8 cellular contexts compared by ENCODE assay signal in the genomic region with DNA sequence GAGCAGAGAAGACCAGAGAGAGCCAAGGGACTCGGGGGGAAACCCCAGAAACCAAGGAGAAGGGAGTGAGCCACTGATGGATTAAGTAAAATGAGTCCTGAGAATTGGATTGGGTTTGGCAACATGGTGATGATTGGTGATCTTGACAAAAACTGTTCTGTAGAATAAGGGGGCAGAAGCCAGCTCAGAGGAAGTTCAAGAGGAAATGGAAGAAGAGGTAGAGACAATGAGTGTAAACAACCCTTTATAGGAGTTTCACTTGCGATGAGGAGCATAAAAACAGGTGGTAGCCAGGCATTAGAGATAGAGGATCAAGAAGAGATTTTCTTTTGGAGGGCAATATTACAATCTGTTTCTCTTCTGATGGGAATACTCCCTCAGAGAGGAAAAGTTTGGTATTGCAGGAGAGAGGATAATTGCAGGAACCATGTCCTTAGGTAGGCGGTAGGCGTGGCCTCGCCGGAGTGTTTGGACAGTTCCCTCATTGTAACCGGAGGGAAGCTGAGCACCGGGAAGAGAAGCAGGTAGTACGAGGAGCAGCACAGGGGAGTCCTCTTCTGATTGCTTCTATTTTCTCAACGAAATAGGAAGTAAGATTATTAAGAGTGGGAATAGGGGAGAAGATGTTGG.
A peak's percentile ranks its signal among the peaks of the same experiment; 100 is the strongest.
DNase-seq lines count a peak whose midpoint lies in the region; ATAC-seq, FAIRE-seq and TF ChIP-seq lines count a peak whose summit lies in the region.
"Had no signal": no experiment of that assay in that cellular context is flagged by ENCODE, and none has a peak within 500 bp of the region (broad histone marks: within the 10 kb centered on the region; RNA-seq: fewer than 3 reads in every experiment).

No MANE protein-coding gene starts in this region.

- H3K4me2 ChIP-seq in MM.1S (ENCODE audit: low read depth, low read length) (peak overlapping the region; percentile 73), parathyroid adenoma (ENCODE audit: low read length) (peak overlapping the region; percentile 30)

- H3K9me3 ChIP-seq in MM.1S (replicated peaks; ENCODE audit: insufficient read depth, low read length), result no peaks in the 10 kb centered on the region
- no peaks in the 10 kb centered on the region for H3K9me3 ChIP-seq in parathyroid adenoma (ENCODE audit: control insufficient read depth, low read length)

- H3K27me3 ChIP-seq in MM.1S (replicated peaks; ENCODE audit: insufficient read depth, low read length) (no peaks in the 10 kb centered on the region), bronchial epithelial cell (ENCODE audit: control insufficient read depth, insufficient read depth, low read length) (no peaks in the 10 kb centered on the region), parathyroid adenoma (ENCODE audit: control insufficient read depth, insufficient read depth, low read length) (no peaks in the 10 kb centered on the region)

- H3K4me3 ChIP-seq in GM12865 (ENCODE audit: low read depth, low read length) (no peak overlapping the region), MM.1S (ENCODE audit: low read length) (peak overlapping the region; percentile 57), bronchial epithelial cell (ENCODE audit: low read depth, low read length) (no peak overlapping the region), parathyroid adenoma (ENCODE audit: low read depth, low read length) (no peak overlapping the region)

- H3K36me3 Mint-ChIP-seq in effector memory CD8-positive, alpha-beta T cell (ENCODE audit: insufficient read depth), result no peaks in the 10 kb centered on the region

- H3F3A ChIP-seq in MM.1S (ENCODE audit: insufficient read depth, low read length), result peaks cover 4% of the 10 kb centered on the region; the same call in 1 of the 2 replicates

- no peaks in the 10 kb centered on the region for H3K9me3 Mint-ChIP-seq in effector memory CD8-positive, alpha-beta T cell

- H3K9ac ChIP-seq in MM.1S (ENCODE audit: low read length) (peak overlapping the region; percentile 18; the same call in 1 of the 2 replicates), parathyroid adenoma (no peak overlapping the region)

- no peaks in the 10 kb centered on the region for H3K27me3 Mint-ChIP-seq in effector memory CD8-positive, alpha-beta T cell

- H3K79me2 ChIP-seq in MM.1S (ENCODE audit: low read length) (peaks cover 37% of the 10 kb centered on the region), parathyroid adenoma (no peaks in the 10 kb centered on the region)

- no peak for ATAC-seq in effector memory CD8-positive, alpha-beta T cell (replicated peaks)
- ATAC-seq in stimulated activated naive CD8-positive, alpha-beta T cell treated with anti-CD3 and anti-CD28 coated beads, Interleukin-15, Interleukin-2, amounts not matched to agents 100 U/mL and 50 U/mL, for 24 hours, result no peak

- H3K27ac Mint-ChIP-seq in effector memory CD8-positive, alpha-beta T cell, result no peak overlapping the region

- no peak overlapping the region for H3K4me3 Mint-ChIP-seq in effector memory CD8-positive, alpha-beta T cell

- peaks cover 0 to 2% of the 10 kb centered on the region in 2 donors for H3K4me1 Mint-ChIP-seq in effector memory CD8-positive, alpha-beta T cell (ENCODE audit: low read depth in 2 of 2)

- no peaks in the 10 kb centered on the region for H4K20me1 ChIP-seq in MM.1S (ENCODE audit: insufficient read depth, low read length)

- no peak for TF ChIP-seq CTCF in GM12865 (IDR thresholded peaks at IDR 0.05; ENCODE audit: insufficient read depth, low read depth, low read length, missing control alignments)
- no peak for TF ChIP-seq CTCF in MM.1S (IDR thresholded peaks at IDR 0.05; ENCODE audit: low read length)
- peak; percentile 3 for TF ChIP-seq CTCF in bronchial epithelial cell (IDR thresholded peaks at IDR 0.05; ENCODE audit: insufficient read depth, low read length, severe bottlenecking)
- no peak for TF ChIP-seq CTCF in parathyroid adenoma (IDR thresholded peaks at IDR 0.05)

- peaks cover 15% of the 10 kb centered on the region for H3K4me1 ChIP-seq in MM.1S (ENCODE audit: low read length)
- H3K4me1 ChIP-seq in parathyroid adenoma, result peaks cover 14% of the 10 kb centered on the region

- FAIRE-seq in bronchial epithelial cell (lab: Jason Lieb, UNC), result no peak

- H3K36me3 ChIP-seq in MM.1S (replicated peaks; ENCODE audit: insufficient read depth, low read length), result no peaks in the 10 kb centered on the region
- no peaks in the 10 kb centered on the region for H3K36me3 ChIP-seq in bronchial epithelial cell (ENCODE audit: control insufficient read depth, insufficient read depth, low read length)
- H3K36me3 ChIP-seq in parathyroid adenoma (ENCODE audit: control insufficient read depth, insufficient read depth, low read length), result no peaks in the 10 kb centered on the region

- peak overlapping the region; percentile 63 for H2AFZ ChIP-seq in MM.1S (ENCODE audit: low read length)
- H2AFZ ChIP-seq in parathyroid adenoma, result peak overlapping the region; percentile 15

- H3K27ac ChIP-seq in MM.1S (ENCODE audit: low read length) (peak overlapping the region; percentile 53; the same call in 1 of the 2 replicates), parathyroid adenoma (no peak overlapping the region)

- no peaks in the 10 kb centered on the region for H3K9me2 ChIP-seq in MM.1S (replicated peaks; ENCODE audit: insufficient read depth, low read length)

- DNase-seq in GM12865 (ENCODE audit: low read depth) (peak; percentile 26), MM.1S (peak; percentile 37), bronchial epithelial cell (ENCODE audit: low read depth) (peak; percentile 61)
- no peak for DNase-seq in effector memory CD8-positive, alpha-beta T cell
- no peak for DNase-seq in stimulated activated naive CD8-positive, alpha-beta T cell treated with anti-CD3 and anti-CD28 coated beads, Interleukin-15, Interleukin-2, amounts not matched to agents 100 U/mL and 50 U/mL, for 24 hours
- no peak for DNase-seq in effector CD4-positive, alpha-beta T cell
- DNase-seq: activated CD8-positive, alpha-beta memory T cell treated with anti-CD3 and anti-CD28 coated beads for 24 hours had no signal

Comparison
In these comparisons a context has a peak if more than half of its experiments do, and no peak if none do; other contexts are left out.
1. DNase-seq: peak in GM12865 (single experiment), MM.1S (single experiment) and bronchial epithelial cell (single experiment); none in effector memory CD8-positive, alpha-beta T cell (0 of 3), stimulated activated naive CD8-positive, alpha-beta T cell treated with anti-CD3 and anti-CD28 coated beads, Interleukin-15, Interleukin-2, amounts not matched to agents 100 U/mL and 50 U/mL, for 24 hours (single experiment) and effector CD4-positive, alpha-beta T cell (single experiment).